ENCODE assay signal across 8 cellular contexts in genomic region chr12:116434155-116435065, GRCh38.
DNase-seq lines count a peak whose midpoint lies in the region; ATAC-seq and TF ChIP-seq lines count a peak whose summit lies in the region.

No MANE protein-coding gene starts in this region.

- peak overlapping the region; percentile 16 to 23 for H3K27ac ChIP-seq in liver (ENCODE audit: low read depth in 1 of 2, low read length in 2 of 2)
- peak overlapping the region; percentile 66 to 85 (median 78) for H3K27ac ChIP-seq in transverse colon

- H3K9me3 ChIP-seq in liver (ENCODE audit: control insufficient read depth in 4 of 4, low read length in 3 of 4): no peaks in the 10 kb centered on the region
- H3K9me3 ChIP-seq in transverse colon: no peaks in the 10 kb centered on the region

- ATAC-seq in GM21528 (IDR thresholded peaks at IDR 0.05; ENCODE audit: low FRiP score, unreplicated experiment) (no peak), HG03039 (IDR thresholded peaks at IDR 0.05; ENCODE audit: unreplicated experiment) (no peak)

- H3K4me3 ChIP-seq in liver (ENCODE audit: low read depth in 1 of 3, low read length in 3 of 3) (no peak overlapping the region), transverse colon (peak overlapping the region in 1 of 4 donors; percentile 11)

- H3K4me1 ChIP-seq in liver (ENCODE audit: control insufficient read depth in 4 of 4, insufficient read depth in 4 of 4, low read length in 3 of 4): peaks cover 0 to 31% (median 24%) of the 10 kb centered on the region in 4 donors
- H3K4me1 ChIP-seq in transverse colon: peaks cover 6 to 27% (median 25%) of the 10 kb centered on the region in 4 donors

- TF ChIP-seq EP300 in transverse colon (IDR thresholded peaks at IDR 0.05; ENCODE audit: low read depth): peak; percentile 93

- in situ Hi-C loops in transverse colon (cut with MboI; ENCODE audit: low pct_ligation_motif_present in 1 of 4, low pct_unique_long_range_greater_than_20kb in 1 of 4, low sequenced_read_pairs in 3 of 4): no loop called here

- H3K9ac ChIP-seq in liver (ENCODE audit: low read depth in 1 of 2, low read length in 2 of 2): peak overlapping the region in 1 of 2 donors; percentile 12

- peak; percentile 90 for DNase-seq in AG08395 (ENCODE audit: low spot score)
- peak; percentile 89 for DNase-seq in LHCN-M2 (ENCODE audit: low read depth)
- peak; percentile 77 for DNase-seq in cerebellar cortex (ENCODE audit: low spot score)
- peak; percentile 77 for DNase-seq in transverse colon
- no peak for DNase-seq in NCI-H1105 (lab: John Stamatoyannopoulos, UW)

- TF ChIP-seq CTCF in liver (IDR thresholded peaks at IDR 0.05; ENCODE audit: low read depth, low read length, missing input control) (no peak), transverse colon (IDR thresholded peaks at IDR 0.05) (no peak)

- intact Hi-C loops in transverse colon (cut with DNase I; ENCODE audit: low total_unique reads): no loop called here

- H3K36me3 ChIP-seq in liver (ENCODE audit: control insufficient read depth in 4 of 4, insufficient read depth in 3 of 4, low read depth in 1 of 4, low read length in 3 of 4): no peaks in the 10 kb centered on the region
- no peaks in the 10 kb centered on the region for H3K36me3 ChIP-seq in transverse colon

- TF ChIP-seq POLR2A in transverse colon (IDR thresholded peaks at IDR 0.05): no peak

- peak in 1 of 2 donors; percentile 20 for TF ChIP-seq RAD21 in liver (IDR thresholded peaks at IDR 0.05)

- H3K27me3 ChIP-seq in liver (ENCODE audit: control insufficient read depth in 4 of 4, insufficient read depth in 4 of 4, low read length in 3 of 4) (no peaks in the 10 kb centered on the region), transverse colon (no peaks in the 10 kb centered on the region)

- 34% methylated on average over 17 of the region's 17 CpGs for WGBS in liver
- 24 to 26% methylated on average over 5 to 17 of the region's 17 CpGs for WGBS in transverse colon (ENCODE audit: low coverage in 1 of 2), 2 donors

TF ChIP-seq in liver, 16 proteins besides CTCF, POLR2A, EP300 and RAD21:
- TF ChIP-seq RXRA (IDR thresholded peaks at IDR 0.05): peak in 1 of 2 donors; percentile 18
- TF ChIP-seq SP1 (IDR thresholded peaks at IDR 0.05): no peak
- TF ChIP-seq YY1 (IDR thresholded peaks at IDR 0.05): no peak
- no peak for TF ChIP-seq FOXA2 (IDR thresholded peaks at IDR 0.05)
- peak; percentile 11 for TF ChIP-seq NR2F2 (IDR thresholded peaks at IDR 0.05)
- no peak for TF ChIP-seq REST (IDR thresholded peaks at IDR 0.05)
- no peak for TF ChIP-seq JUND (IDR thresholded peaks at IDR 0.05)
- TF ChIP-seq, protein P1, sequence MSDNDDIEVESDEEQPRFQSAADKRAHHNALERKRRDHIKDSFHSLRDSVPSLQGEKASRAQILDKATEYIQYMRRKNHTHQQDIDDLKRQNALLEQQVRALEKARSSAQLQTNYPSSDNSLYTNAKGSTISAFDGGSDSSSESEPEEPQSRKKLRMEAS (IDR thresholded peaks at IDR 0.05): peak; percentile 19
- no peak for TF ChIP-seq EGR1 (IDR thresholded peaks at IDR 0.05; ENCODE audit: low read depth in 2 of 2)
- no peak for TF ChIP-seq GABPA (IDR thresholded peaks at IDR 0.05 in 1 of 2, conservative IDR thresholded peaks at IDR 0.05 in 1 of 2)
- TF ChIP-seq TAF1 (conservative IDR thresholded peaks at IDR 0.05): no peak
- TF ChIP-seq FOXA1 (IDR thresholded peaks at IDR 0.05): no peak
- TF ChIP-seq HNF4A (conservative IDR thresholded peaks at IDR 0.05): peak; percentile 18 to 22
- TF ChIP-seq, protein P2, sequence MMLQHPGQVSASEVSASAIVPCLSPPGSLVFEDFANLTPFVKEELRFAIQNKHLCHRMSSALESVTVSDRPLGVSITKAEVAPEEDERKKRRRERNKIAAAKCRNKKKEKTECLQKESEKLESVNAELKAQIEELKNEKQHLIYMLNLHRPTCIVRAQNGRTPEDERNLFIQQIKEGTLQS (IDR thresholded peaks at IDR 0.05): no peak
- no peak for TF ChIP-seq HNF4G (IDR thresholded peaks at IDR 0.05)
- TF ChIP-seq ZBTB33 (IDR thresholded peaks at IDR 0.05): no peak
